ENCODE assay signal across 8 cellular contexts in genomic region chr14:63896278-63896720, GRCh38. TPM values are rescaled to one million over a fixed set of nuclear protein-coding genes. Genes with fewer than 3 reads are reported as not detected.
DNase-seq lines count a peak whose midpoint lies in the region; ATAC-seq and TF ChIP-seq lines count a peak whose summit lies in the region.

No MANE protein-coding gene starts in this region.

- no peak overlapping the region for H4K8ac ChIP-seq in trophoblast cell (ENCODE audit: low read depth, low read length)

- no peak overlapping the region for H3K9ac ChIP-seq in trophoblast cell (ENCODE audit: low read length)

- no peaks in the 10 kb centered on the region for H3K79me1 ChIP-seq in trophoblast cell (ENCODE audit: low read length)

- CTCF ChIA-PET in activated CD8-positive, alpha-beta T cell treated with anti-CD3 and anti-CD28 coated beads for 36 hours (lab: Charles Lee), result no interaction called here

- peaks cover 6% of the 10 kb centered on the region for H3K9me3 Mint-ChIP-seq in activated T-helper 1 cell treated with anti-CD3 and anti-CD28 coated beads, Interleukin-12 subunit alpha, Interleukin-12 subunit beta, Interleukin-2, Interleukin-4 antibody, amounts not matched to agents 30 ng/mL and 10 ng/mL and 1 ng/mL, durations not matched to agents 14 hours and 24 hours and 36 hours
- no peaks in the 10 kb centered on the region for H3K9me3 Mint-ChIP-seq in activated CD8-positive, alpha-beta T cell treated with anti-CD3 and anti-CD28 coated beads for 36 hours

- DNase-seq in Caki2 (ENCODE audit: low read depth) (peak; percentile 91), NCI-H748 (lab: John Stamatoyannopoulos, UW; ENCODE audit: unreplicated experiment) (peak; percentile 75), fibroblast of gingiva (ENCODE audit: low read depth) (peak; percentile 96), trophoblast cell (peak; percentile 63 to 71)
- DNase-seq in activated T-helper 1 cell treated with anti-CD3 and anti-CD28 coated beads, Interleukin-12 subunit alpha, Interleukin-12 subunit beta, Interleukin-2, Interleukin-4 antibody, amounts not matched to agents 30 ng/mL and 10 ng/mL and 1 ng/mL, durations not matched to agents 14 hours and 24 hours and 36 hours (ENCODE audit: low spot score), result no peak
- DNase-seq in activated CD8-positive, alpha-beta T cell treated with anti-CD3 and anti-CD28 coated beads for 36 hours, result no peak
- no peak for DNase-seq in activated CD4-positive, alpha-beta T cell treated with anti-CD3 and anti-CD28 coated beads for 4 hours

- no peak overlapping the region for H3K27ac Mint-ChIP-seq in activated T-helper 1 cell treated with anti-CD3 and anti-CD28 coated beads, Interleukin-12 subunit alpha, Interleukin-12 subunit beta, Interleukin-2, Interleukin-4 antibody, amounts not matched to agents 30 ng/mL and 10 ng/mL and 1 ng/mL, durations not matched to agents 14 hours and 24 hours and 36 hours
- no peak overlapping the region for H3K27ac Mint-ChIP-seq in activated CD8-positive, alpha-beta T cell treated with anti-CD3 and anti-CD28 coated beads for 36 hours

- in situ Hi-C loops in Caki2 (cut with HindIII; ENCODE audit: low pct_unique_long_range_greater_than_20kb, low sequenced_read_pairs), result no loop called here

- H3K36me3 ChIP-seq in trophoblast cell (ENCODE audit: control insufficient read depth in 1 of 2, insufficient read depth in 2 of 2, low read length in 2 of 2), result no peaks in the 10 kb centered on the region

- H3K18ac ChIP-seq in trophoblast cell (ENCODE audit: low read length), result no peak overlapping the region

- H3K36me3 Mint-ChIP-seq in activated T-helper 1 cell treated with anti-CD3 and anti-CD28 coated beads, Interleukin-12 subunit alpha, Interleukin-12 subunit beta, Interleukin-2, Interleukin-4 antibody, amounts not matched to agents 30 ng/mL and 10 ng/mL and 1 ng/mL, durations not matched to agents 14 hours and 24 hours and 36 hours (ENCODE audit: low read depth), result peaks cover 12% of the 10 kb centered on the region
- H3K36me3 Mint-ChIP-seq in activated CD8-positive, alpha-beta T cell treated with anti-CD3 and anti-CD28 coated beads for 36 hours (ENCODE audit: low read depth), result peaks cover 6% of the 10 kb centered on the region

- H2BK120ac ChIP-seq in trophoblast cell (ENCODE audit: insufficient read depth, low read length, poor library complexity), result no peak overlapping the region

- intact Hi-C loops in activated T-helper 1 cell treated with anti-CD3 and anti-CD28 coated beads, Interleukin-12 subunit alpha, Interleukin-12 subunit beta, Interleukin-2, Interleukin-4 antibody, amounts not matched to agents 30 ng/mL and 10 ng/mL and 1 ng/mL, durations not matched to agents 14 hours and 24 hours and 36 hours (cut with micrococcal nuclease), result no loop called here
- intact Hi-C loops in activated CD8-positive, alpha-beta T cell treated with anti-CD3 and anti-CD28 coated beads for 36 hours (cut with micrococcal nuclease), result no loop called here

- no peaks in the 10 kb centered on the region for H3K27me3 ChIP-seq in trophoblast cell (ENCODE audit: insufficient read depth, low read length)

- no peak overlapping the region for H4K91ac ChIP-seq in trophoblast cell (ENCODE audit: low read depth, low read length)

- POLR2A ChIA-PET in activated CD8-positive, alpha-beta T cell treated with anti-CD3 and anti-CD28 coated beads for 36 hours (lab: Charles Lee), result no interaction called here

- no peak for ATAC-seq in GM21825 (IDR thresholded peaks at IDR 0.05; ENCODE audit: unreplicated experiment)
- no peak for ATAC-seq in activated CD8-positive, alpha-beta T cell treated with anti-CD3 and anti-CD28 coated beads for 36 hours

- no peak overlapping the region for H3K14ac ChIP-seq in trophoblast cell (ENCODE audit: low read length)

- no peak overlapping the region for H3K4me3 Mint-ChIP-seq in activated T-helper 1 cell treated with anti-CD3 and anti-CD28 coated beads, Interleukin-12 subunit alpha, Interleukin-12 subunit beta, Interleukin-2, Interleukin-4 antibody, amounts not matched to agents 30 ng/mL and 10 ng/mL and 1 ng/mL, durations not matched to agents 14 hours and 24 hours and 36 hours
- no peak overlapping the region for H3K4me3 Mint-ChIP-seq in activated CD8-positive, alpha-beta T cell treated with anti-CD3 and anti-CD28 coated beads for 36 hours

- peaks cover 16% of the 10 kb centered on the region for H3K4me1 Mint-ChIP-seq in activated T-helper 1 cell treated with anti-CD3 and anti-CD28 coated beads, Interleukin-12 subunit alpha, Interleukin-12 subunit beta, Interleukin-2, Interleukin-4 antibody, amounts not matched to agents 30 ng/mL and 10 ng/mL and 1 ng/mL, durations not matched to agents 14 hours and 24 hours and 36 hours (ENCODE audit: low read depth)
- H3K4me1 Mint-ChIP-seq in activated CD8-positive, alpha-beta T cell treated with anti-CD3 and anti-CD28 coated beads for 36 hours (ENCODE audit: low read depth), result peaks cover 19% of the 10 kb centered on the region

- H2BK5ac ChIP-seq in trophoblast cell (ENCODE audit: low read depth, low read length, poor library complexity), result no peak overlapping the region

- no peaks in the 10 kb centered on the region for H3K79me2 ChIP-seq in trophoblast cell (ENCODE audit: control insufficient read depth, insufficient read depth, low read length, poor library complexity)

- TF ChIP-seq CTCF in activated CD8-positive, alpha-beta T cell treated with anti-CD3 and anti-CD28 coated beads for 36 hours (IDR thresholded peaks at IDR 0.05), result no peak

- WGBS in trophoblast cell (ENCODE audit: extremely low coverage, insufficient coverage, insufficient read length), result no CpG with 5 or more reads among the region's 4 CpGs

- H3K27ac ChIP-seq in trophoblast cell (ENCODE audit: low read depth, low read length), result no peak overlapping the region

- H2BK12ac ChIP-seq in trophoblast cell (ENCODE audit: low read length), result no peak overlapping the region

- H3K4me2 ChIP-seq in trophoblast cell (ENCODE audit: low read length), result no peak overlapping the region

- peaks cover 2 to 5% of the 10 kb centered on the region in 2 experiments for H3K4me1 ChIP-seq in trophoblast cell (ENCODE audit: control insufficient read depth in 1 of 2, insufficient read depth in 2 of 2, low read length in 2 of 2)

- no peaks in the 10 kb centered on the region for H3K27me3 Mint-ChIP-seq in activated T-helper 1 cell treated with anti-CD3 and anti-CD28 coated beads, Interleukin-12 subunit alpha, Interleukin-12 subunit beta, Interleukin-2, Interleukin-4 antibody, amounts not matched to agents 30 ng/mL and 10 ng/mL and 1 ng/mL, durations not matched to agents 14 hours and 24 hours and 36 hours (ENCODE audit: insufficient read depth)
- no peaks in the 10 kb centered on the region for H3K27me3 Mint-ChIP-seq in activated CD8-positive, alpha-beta T cell treated with anti-CD3 and anti-CD28 coated beads for 36 hours

- H4K12ac ChIP-seq in trophoblast cell (ENCODE audit: low read depth, low read length), result no peak overlapping the region

- H3K9me3 ChIP-seq in trophoblast cell (ENCODE audit: insufficient read depth, low read depth, low read length), result no peaks in the 10 kb centered on the region

- no peak overlapping the region for H3K4ac ChIP-seq in trophoblast cell (ENCODE audit: low read depth, low read length)

- H3K4me3 ChIP-seq in trophoblast cell (ENCODE audit: low read depth, low read length), result no peak overlapping the region

- H2AK5ac ChIP-seq in trophoblast cell (ENCODE audit: low read length), result no peak overlapping the region

- no peak overlapping the region for H3K23ac ChIP-seq in trophoblast cell (ENCODE audit: low read length)

- H2AFZ ChIP-seq in trophoblast cell (ENCODE audit: insufficient read depth, low read length, poor library complexity), result no peak overlapping the region

RNA-seq across cellular contexts. Expression of gene SYNE2, which starts 43.5 kb away (rescaled TPM):
- total RNA-seq in Caki2 (2014; rRNA removed; shearing (Covaris generic); ENCODE audit: low replicate concordance), result 10.6 and 13.7 TPM in 2 replicates
- 25.0 TPM in 2 replicates for polyA plus RNA-seq in trophoblast cell (2013)
- 25.1 and 26.9 TPM in 2 replicates for total RNA-seq in activated T-helper 1 cell treated with anti-CD3 and anti-CD28 coated beads, Interleukin-12 subunit alpha, Interleukin-12 subunit beta, Interleukin-2, Interleukin-4 antibody, amounts not matched to agents 30 ng/mL and 10 ng/mL and 1 ng/mL, durations not matched to agents 14 hours and 24 hours and 36 hours
- 10 to 100 TPM; 28.1 to 29.0 TPM for total RNA-seq in activated CD8-positive, alpha-beta T cell treated with anti-CD3 and anti-CD28 coated beads for 36 hours

Comparison
In these comparisons a context has a peak if more than half of its experiments do, and no peak if none do; other contexts are left out.
1. DNase-seq: peak in Caki2 (single experiment), NCI-H748 (single experiment), fibroblast of gingiva (single experiment) and trophoblast cell (2 of 2); none in activated T-helper 1 cell treated with anti-CD3 and anti-CD28 coated beads, Interleukin-12 subunit alpha, Interleukin-12 subunit beta, Interleukin-2, Interleukin-4 antibody, amounts not matched to agents 30 ng/mL and 10 ng/mL and 1 ng/mL, durations not matched to agents 14 hours and 24 hours and 36 hours (single experiment), activated CD8-positive, alpha-beta T cell treated with anti-CD3 and anti-CD28 coated beads for 36 hours (single experiment) and activated CD4-positive, alpha-beta T cell treated with anti-CD3 and anti-CD28 coated beads for 4 hours (0 of 2).